In genomic region chr20:50116368-50116999, GRCh38 we compare ENCODE assay signal across 8 cellular contexts. TPM values are rescaled to one million over a fixed set of nuclear protein-coding genes. Genes with fewer than 3 reads are reported as not detected.
A peak's percentile ranks its signal among the peaks of the same experiment; 100 is the strongest.
DNase-seq lines count a peak whose midpoint lies in the region; ATAC-seq and TF ChIP-seq lines count a peak whose summit lies in the region.

No MANE protein-coding gene starts in this region.

- no peaks in the 10 kb centered on the region for H3K36me3 ChIP-seq in heart left ventricle
- peaks cover 3% of the 10 kb centered on the region for H3K36me3 ChIP-seq in brain microvascular endothelial cell (replicated peaks)

- WGBS in heart left ventricle, 4 donors: 90 to 93% (median 91%) methylated on average over 19 of the region's 19 CpGs

- no peaks in the 10 kb centered on the region for H3K27me3 ChIP-seq in heart left ventricle
- H3K27me3 ChIP-seq in brain microvascular endothelial cell (replicated peaks): no peaks in the 10 kb centered on the region

- intact Hi-C loops in heart left ventricle (cut with DNase I): loop anchor here in 2 of 10 donors (5.0 to 10.0 kb wide), 3 partner anchors 36 to 358 kb away; partner anchors contain the start of gene PEDS1 (in 1 of the 2)
- intact Hi-C loops in Right ventricle myocardium superior (cut with DNase I): no loop called here

- H3K36me3 Mint-ChIP-seq in mesothelial cell of epicardium: no peaks in the 10 kb centered on the region

- H3K4me1 Mint-ChIP-seq in mesothelial cell of epicardium: peaks cover 38% of the 10 kb centered on the region

- ATAC-seq in heart left ventricle: no peak
- no peak for ATAC-seq in Right ventricle myocardium superior (ENCODE audit: poor library complexity)
- no peak for ATAC-seq in HG03175 (IDR thresholded peaks at IDR 0.05; ENCODE audit: unreplicated experiment)
- ATAC-seq in GM19395 (IDR thresholded peaks at IDR 0.05; ENCODE audit: unreplicated experiment): no peak

- no peaks in the 10 kb centered on the region for H3K9me3 ChIP-seq in heart left ventricle

- TF ChIP-seq CTCF in heart left ventricle (IDR thresholded peaks at IDR 0.05) (no peak), brain microvascular endothelial cell (IDR thresholded peaks at IDR 0.05; ENCODE audit: low read depth, low read length, missing control alignments) (no peak), mesothelial cell of epicardium (IDR thresholded peaks at IDR 0.05; ENCODE audit: unreplicated experiment) (no peak)

- TF ChIP-seq POLR2A in heart left ventricle (IDR thresholded peaks at IDR 0.05): no peak

- DNase-seq in heart left ventricle: no peak
- no peak for DNase-seq in Right ventricle myocardium superior
- no peak for DNase-seq in brain microvascular endothelial cell
- no peak for DNase-seq in mesothelial cell of epicardium (ENCODE audit: low spot score in 2 of 2, unreplicated experiment in 2 of 2)
- DNase-seq in stimulated activated naive CD4-positive, alpha-beta T cell (lab: John Stamatoyannopoulos, UW): no peak
- DNase-seq in HPDE6-E6E7 (ENCODE audit: extremely low spot score): no peak

- H3K4me3 ChIP-seq in heart left ventricle: peak overlapping the region in 11 of 12 donors; percentile 39 to 67 (median 57)
- no peak overlapping the region for H3K4me3 ChIP-seq in brain microvascular endothelial cell (ENCODE audit: low read depth, low read length)

- peak overlapping the region; percentile 94 for H3K27ac Mint-ChIP-seq in mesothelial cell of epicardium

- H3K27ac ChIP-seq in heart left ventricle (peak overlapping the region; percentile 18 to 86 (median 78)), brain microvascular endothelial cell (peak overlapping the region; percentile 39)

- in situ Hi-C loops in brain microvascular endothelial cell (cut with HindIII; ENCODE audit: low pct_ligation_motif_present, low sequenced_read_pairs): no loop called here

- peak overlapping the region; percentile 74 for H3K4me3 Mint-ChIP-seq in mesothelial cell of epicardium

- no peaks in the 10 kb centered on the region for H3K27me3 Mint-ChIP-seq in mesothelial cell of epicardium (ENCODE audit: low read depth)

- H3K9me3 Mint-ChIP-seq in mesothelial cell of epicardium: no peaks in the 10 kb centered on the region

- peaks cover 8 to 49% (median 31%) of the 10 kb centered on the region in 12 donors for H3K4me1 ChIP-seq in heart left ventricle

RNA-seq across cellular contexts. Expression of gene UBE2V1, which starts 3.5 kb away (rescaled TPM):
- total RNA-seq in heart left ventricle: 100 to 1,000 TPM in 1 of 9 donors, 10 to 100 TPM in 8; 54.2 to 105 (median 84.8) TPM
- 10 to 100 TPM; 73.0 to 73.9 TPM for polyA plus RNA-seq in heart left ventricle
- total RNA-seq in Right ventricle myocardium superior: 77.8 TPM
- total RNA-seq in mesothelial cell of epicardium: 134 to 139 TPM (median 138 TPM) in 3 replicates

RNA-seq across cellular contexts. Expression of gene PEDS1, which starts 37.0 kb away (rescaled TPM):
- total RNA-seq in heart left ventricle (10 to 100 TPM; 13.7 to 37.4 (median 23.6) TPM), Right ventricle myocardium superior (25.9 TPM), mesothelial cell of epicardium (30.3 to 32.3 TPM (median 30.3 TPM) in 3 replicates)
- polyA plus RNA-seq in heart left ventricle: 10 to 100 TPM; 28.4 to 35.3 TPM
